In the genomic region with DNA sequence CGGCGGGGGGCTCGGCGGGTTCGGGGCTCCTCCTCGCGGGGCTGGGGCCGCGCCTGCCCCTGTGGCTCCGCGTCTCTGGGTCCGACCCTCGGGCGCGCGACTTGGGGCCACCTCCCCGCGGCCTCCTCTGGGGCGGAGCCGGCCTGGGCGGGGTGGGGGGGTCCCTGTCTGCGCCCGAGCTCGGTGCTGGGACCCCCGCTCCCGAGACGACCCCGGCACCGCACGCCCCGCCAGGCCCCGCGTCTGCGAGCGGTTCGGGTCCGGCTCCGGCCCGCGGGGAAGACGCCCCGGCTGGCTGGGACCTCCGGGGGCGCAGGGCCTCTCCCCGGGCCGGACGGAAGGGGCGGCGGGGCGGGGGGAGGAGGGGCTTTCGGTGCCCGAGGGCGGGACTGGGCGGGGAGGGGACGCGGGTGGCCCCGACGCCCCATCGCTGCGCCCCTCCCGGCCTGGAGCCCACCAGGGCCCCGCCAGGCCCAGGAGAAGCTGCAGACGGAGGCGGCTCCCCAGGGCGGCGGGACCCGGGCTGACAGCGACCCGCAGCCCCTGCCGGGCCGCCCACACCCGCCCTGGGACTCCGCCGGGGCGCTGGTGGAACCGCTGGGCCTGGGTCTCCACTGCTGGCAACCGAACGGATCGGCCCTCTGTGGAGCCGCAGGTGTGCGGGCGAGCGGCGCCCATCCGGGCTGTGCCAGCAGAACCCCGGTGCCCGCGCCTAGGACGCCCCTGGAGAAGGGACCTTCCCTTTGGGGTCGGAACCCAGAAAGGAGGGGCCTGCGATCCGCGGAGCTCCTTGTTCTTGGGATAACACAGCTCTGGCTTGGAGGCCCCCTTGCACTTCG, we compare ENCODE assay signal across 8 cellular contexts. TPM values are rescaled to one million over a fixed set of nuclear protein-coding genes. Genes with fewer than 3 reads are reported as not detected.
A peak's percentile ranks its signal among the peaks of the same experiment; 100 is the strongest.
DNase-seq lines count a peak whose midpoint lies in the region; ATAC-seq, FAIRE-seq and TF ChIP-seq lines count a peak whose summit lies in the region.

No MANE protein-coding gene starts in this region.

- no peak overlapping the region for H2AFZ ChIP-seq in astrocyte (ENCODE audit: low read depth, low read length)

- H3K27ac ChIP-seq in HUES64 (ENCODE audit: low read depth, low read length) = no peak overlapping the region
- H3K27ac ChIP-seq in astrocyte (ENCODE audit: low read depth, low read length) = peak overlapping the region; percentile 70
- peak overlapping the region in 1 of 2 donors; percentile 53 for H3K27ac ChIP-seq in kidney (ENCODE audit: low read depth in 2 of 2, low read length in 2 of 2)
- H3K27ac ChIP-seq in stomach smooth muscle (ENCODE audit: low read length) = peak overlapping the region; percentile 99

- no peaks in the 10 kb centered on the region for H3K4me1 ChIP-seq in HUES64 (ENCODE audit: insufficient read depth, low read length)
- H3K4me1 ChIP-seq in astrocyte (ENCODE audit: insufficient read depth, low read length) = peaks cover 13% of the 10 kb centered on the region
- no peaks in the 10 kb centered on the region for H3K4me1 ChIP-seq in kidney (ENCODE audit: control insufficient read depth in 1 of 2, insufficient read depth in 1 of 2, low read depth in 1 of 2, low read length in 2 of 2)
- peaks cover 51% of the 10 kb centered on the region for H3K4me1 ChIP-seq in stomach smooth muscle (ENCODE audit: control insufficient read depth, insufficient read depth, low read length)

- peaks cover 6% of the 10 kb centered on the region for H3K36me3 Mint-ChIP-seq in astrocyte (ENCODE audit: low read depth, unreplicated experiment)

- H3K9me3 ChIP-seq in HUES64 (ENCODE audit: insufficient read depth, low read depth, low read length) (peaks cover 16% of the 10 kb centered on the region), astrocyte (ENCODE audit: insufficient read depth, low read depth, low read length) (no peaks in the 10 kb centered on the region), kidney (ENCODE audit: control insufficient read depth in 1 of 2, low read length in 2 of 2) (peaks cover 2 to 8% of the 10 kb centered on the region in 2 donors), stomach smooth muscle (ENCODE audit: control insufficient read depth in 2 of 2, low read length in 2 of 2) (no peaks in the 10 kb centered on the region)

- DNase-seq in astrocyte (ENCODE audit: low read depth) = no peak
- DNase-seq in kidney = peak; percentile 74
- DNase-seq in DMS 273 (lab: John Stamatoyannopoulos, UW; ENCODE audit: unreplicated experiment) = no peak
- DNase-seq in GM20000 (ENCODE audit: low spot score) = no peak

- H3K36me3 ChIP-seq in HUES64 (ENCODE audit: insufficient read depth, low read length) = no peaks in the 10 kb centered on the region
- peaks cover 4% of the 10 kb centered on the region for H3K36me3 ChIP-seq in astrocyte (ENCODE audit: insufficient read depth, low read length)
- H3K36me3 ChIP-seq in kidney (ENCODE audit: control insufficient read depth in 1 of 2, insufficient read depth in 2 of 2, low read length in 2 of 2) = no peaks in the 10 kb centered on the region
- H3K36me3 ChIP-seq in stomach smooth muscle (ENCODE audit: control insufficient read depth in 2 of 2, insufficient read depth in 2 of 2, low read length in 2 of 2) = peaks cover 0 to 3% of the 10 kb centered on the region in 2 donors

- H3K9ac ChIP-seq in HUES64 (ENCODE audit: low read depth, low read length) = no peak overlapping the region
- H3K9ac ChIP-seq in astrocyte (ENCODE audit: low read length) = peak overlapping the region; percentile 85
- H3K9ac ChIP-seq in kidney (ENCODE audit: low read length in 2 of 2) = no peak overlapping the region
- H3K9ac ChIP-seq in stomach smooth muscle (ENCODE audit: low read length in 2 of 2) = peak overlapping the region; percentile 81

- peak overlapping the region; percentile 82 for H3K4me3 Mint-ChIP-seq in astrocyte (ENCODE audit: unreplicated experiment)

- WGBS in HUES64 = under 1% methylated on average over 94 of the region's 94 CpGs

- H3K27me3 ChIP-seq in HUES64 (ENCODE audit: insufficient read depth, low read length) = peaks cover 20% of the 10 kb centered on the region
- H3K27me3 ChIP-seq in astrocyte (ENCODE audit: insufficient read depth, low read length) = no peaks in the 10 kb centered on the region
- H3K27me3 ChIP-seq in stomach smooth muscle (ENCODE audit: control insufficient read depth in 1 of 2, insufficient read depth in 2 of 2, low read length in 2 of 2) = no peaks in the 10 kb centered on the region

- peak overlapping the region; percentile 87 for H3K4me2 ChIP-seq in astrocyte (ENCODE audit: low read length)

- peaks cover 44% of the 10 kb centered on the region for H4K20me1 ChIP-seq in astrocyte (ENCODE audit: insufficient read depth, low read length)

- peaks cover 65% of the 10 kb centered on the region for H3K79me2 ChIP-seq in astrocyte (ENCODE audit: insufficient read depth, low read length)

- TF ChIP-seq CTCF in astrocyte (IDR thresholded peaks at IDR 0.05; ENCODE audit: insufficient read depth, low read depth, low read length) (no peak), kidney (IDR thresholded peaks at IDR 0.05; ENCODE audit: borderline replicate concordance, extremely low read depth, insufficient read depth) (no peak), GM20000 (IDR thresholded peaks at IDR 0.05; ENCODE audit: extremely low read depth, missing control alignments) (no peak)

- ATAC-seq in HG02870 (IDR thresholded peaks at IDR 0.05; ENCODE audit: unreplicated experiment) = no peak
- ATAC-seq in HG02623 (IDR thresholded peaks at IDR 0.05; ENCODE audit: unreplicated experiment) = no peak

- H3K9me3 Mint-ChIP-seq in astrocyte (ENCODE audit: unreplicated experiment) = peaks cover 3% of the 10 kb centered on the region

- H3K4me3 ChIP-seq in HUES64 (ENCODE audit: low read length) = peak overlapping the region; percentile 62
- H3K4me3 ChIP-seq in astrocyte (ENCODE audit: insufficient read depth, low read depth, low read length) = peak overlapping the region; percentile 76
- peak overlapping the region in 1 of 2 donors; percentile 41 for H3K4me3 ChIP-seq in kidney (ENCODE audit: low read length in 2 of 2)
- peak overlapping the region; percentile 79 to 83 for H3K4me3 ChIP-seq in stomach smooth muscle (ENCODE audit: low read length in 2 of 2)

- H3K4me1 Mint-ChIP-seq in astrocyte (ENCODE audit: low read depth, unreplicated experiment) = peaks cover 2% of the 10 kb centered on the region

- intact Hi-C loops in kidney (cut with DNase I) = no loop called here

- FAIRE-seq in astrocyte (lab: Jason Lieb, UNC) (no peak), kidney (lab: Jason Lieb, UNC) (no peak)

- no peak overlapping the region for H3K27ac Mint-ChIP-seq in astrocyte (ENCODE audit: unreplicated experiment)

- H3K27me3 Mint-ChIP-seq in astrocyte (ENCODE audit: low read depth, unreplicated experiment) = peaks cover 5% of the 10 kb centered on the region

RNA-seq across cellular contexts. Expression of a gene that starts 0.6 kb away (rescaled TPM):
- polyA plus RNA-seq in HUES64 (2013, experiment 1 of 2) = 62.6 TPM
- polyA plus RNA-seq in HUES64 (2013, experiment 2 of 2) = 69.5 TPM
- total RNA-seq in astrocyte (120 and 194 TPM in 2 replicates), kidney (174 TPM)
- 52.4 TPM for polyA plus RNA-seq in kidney (ENCODE audit: insufficient read depth, low read depth, low replicate concordance)

RNA-seq across cellular contexts. Expression of a gene that starts 56.9 kb away (rescaled TPM):
- 0.70 TPM for polyA plus RNA-seq in HUES64 (2013, experiment 1 of 2)
- polyA plus RNA-seq in HUES64 (2013, experiment 2 of 2) = 1.3 TPM
- 1.9 and 2.0 TPM in 2 replicates for total RNA-seq in astrocyte
- 51.6 TPM for total RNA-seq in kidney
- polyA plus RNA-seq in kidney (ENCODE audit: insufficient read depth, low read depth, low replicate concordance) = 273 TPM

Comparison
In these comparisons a context has a peak if more than half of its experiments do, and no peak if none do; other contexts are left out.
1. H3K9ac ChIP-seq: peak in astrocyte (single experiment) and stomach smooth muscle (2 of 2); none in HUES64 (single experiment) and kidney (0 of 2).
2. RNA of a gene that starts 56.9 kb away (total RNA-seq): 51.6 TPM in kidney (single experiment); 1.9 to 2.0 TPM in astrocyte; every median in the first group is over 10 times any median in the second.